Comparison of ENCODE assay signal across 32 cellular contexts in the genomic region with DNA sequence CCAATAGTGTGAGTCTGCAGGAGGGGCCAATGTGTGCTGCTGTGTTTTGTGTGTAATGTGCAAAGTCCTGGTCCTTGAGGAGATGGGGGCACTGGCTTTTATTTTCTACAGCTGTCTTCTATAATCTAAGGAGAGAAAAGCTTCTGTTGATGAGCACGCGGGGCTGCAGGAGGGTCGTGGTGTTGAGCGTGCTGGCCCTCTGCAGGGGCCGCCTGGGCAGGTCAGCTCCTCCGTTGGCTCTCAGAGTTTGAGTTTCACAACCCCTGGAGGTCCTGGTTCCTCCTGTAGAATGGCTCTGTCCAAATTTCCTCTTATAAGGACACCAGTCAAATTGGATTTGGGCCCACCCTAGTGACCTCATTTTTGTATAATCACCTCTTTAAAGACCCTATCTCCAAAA. TPM values are rescaled to one million over a fixed set of nuclear protein-coding genes. Genes with fewer than 3 reads are reported as not detected.
DNase-seq lines count a peak whose midpoint lies in the region; ATAC-seq, FAIRE-seq and TF ChIP-seq lines count a peak whose summit lies in the region.
"Had no signal": no experiment of that assay in that cellular context is flagged by ENCODE, and none has a peak within 500 bp of the region (broad histone marks: within the 10 kb centered on the region; RNA-seq: fewer than 3 reads in every experiment).

No MANE protein-coding gene starts in this region.

- intact Hi-C loops in K562 (cut with micrococcal nuclease): no loop called here
- intact Hi-C loops in spleen (cut with DNase I; ENCODE audit: low total_unique reads): no loop called here
- intact Hi-C loops in thyroid gland (cut with DNase I): no loop called here

- H3K4me2 ChIP-seq in K562 (ENCODE audit: insufficient read depth, low read length): no peak overlapping the region
- H3K4me2 ChIP-seq: BLaER1 had no signal

- no peak overlapping the region for H3K9ac ChIP-seq in K562 (ENCODE audit: insufficient read depth in 1 of 2, low read depth in 2 of 2, low read length in 2 of 2)
- H3K9ac ChIP-seq: BLaER1 had no signal

- H4K20me1 ChIP-seq in K562 (replicated peaks; ENCODE audit: control insufficient read depth, insufficient read depth, low read length): no peaks in the 10 kb centered on the region
- H4K20me1 ChIP-seq: BLaER1 had no signal

- no peak for TF ChIP-seq POLR2A in K562 (conservative IDR thresholded peaks at IDR 0.05)
- TF ChIP-seq POLR2A in spleen (IDR thresholded peaks at IDR 0.05): no peak
- no peak for TF ChIP-seq POLR2A in thyroid gland (IDR thresholded peaks at IDR 0.05)

- H3K9me3 ChIP-seq in K562 (replicated peaks; ENCODE audit: control insufficient read depth, insufficient read depth, low read depth, low read length) (no peaks in the 10 kb centered on the region), spleen (peaks cover 0 to 11% (median 0%) of the 10 kb centered on the region in 8 donors), thyroid gland (no peaks in the 10 kb centered on the region)

- peaks cover 3 to 18% of the 10 kb centered on the region in 2 experiments; a peak in 4 of 5 replicates for H3K4me1 ChIP-seq in K562 (replicated peaks in 1 of 2; ENCODE audit: control insufficient read depth in 2 of 2, insufficient read depth in 2 of 2, low read length in 2 of 2)
- peaks cover 0 to 20% (median 8%) of the 10 kb centered on the region in 6 donors for H3K4me1 ChIP-seq in spleen
- H3K4me1 ChIP-seq in thyroid gland: peaks cover 0 to 9% of the 10 kb centered on the region in 2 donors
- H3K4me1 ChIP-seq: BE2C, BLaER1 had no signal

- BruUV-seq in K562 (replicated peaks; lab: Mats Ljungman, UMichigan): no TSS peak

- WGBS in K562 (ENCODE audit: insufficient coverage, low coverage, missing lambda C conversion rate): 52% methylated on average over 6 of the region's 6 CpGs
- WGBS in spleen, 5 donors: 81 to 90% (median 88%) methylated on average over 6 of the region's 6 CpGs
- 81 to 89% methylated on average over 6 of the region's 6 CpGs for WGBS in thyroid gland, 2 donors

- TF ChIP-seq EP300 in K562 (IDR thresholded peaks at IDR 0.05; ENCODE audit: low read length): no peak

- H3K27ac ChIP-seq in K562 (ENCODE audit: extremely low read depth, low read depth, low read length): no peak overlapping the region
- no peak overlapping the region for H3K27ac ChIP-seq in spleen
- no peak overlapping the region for H3K27ac ChIP-seq in thyroid gland
- H3K27ac ChIP-seq: BLaER1 had no signal

- DNase-seq in K562 (ENCODE audit: extremely low read depth in 1 of 4, low spot score in 3 of 4): no peak
- DNase-seq in left lobe of liver (ENCODE audit: low spot score): peak; percentile 19
- DNase-seq in osteocyte (ENCODE audit: extremely low spot score, unreplicated experiment): peak; percentile 42
- DNase-seq in spleen: peak; percentile 50
- DNase-seq in thyroid gland: no peak
- DNase-seq: 8988T; ACHN; BE2C; C1 segment of cervical spinal cord; CD4-positive, alpha-beta memory T cell; CD4-positive, CD25-positive, alpha-beta regulatory T cell; CD8-positive, alpha-beta memory T cell; COR-L47; DMS 273 treated with DMSO at 0.1 percent for 48 hours; DMS153; DMS53; DMS79; DND-41; EL; GDM1 had no signal

- H3K9me1 ChIP-seq in K562 (ENCODE audit: control insufficient read depth, insufficient read depth, low read length): no peaks in the 10 kb centered on the region

- in situ Hi-C loops in K562 (cut with MboI): no loop called here

- ATAC-seq in K562: no peak
- ATAC-seq in left lobe of liver: no peak
- no peak for ATAC-seq in GM21515 (IDR thresholded peaks at IDR 0.05; ENCODE audit: unreplicated experiment)
- no peak for ATAC-seq in HG02885 (IDR thresholded peaks at IDR 0.05; ENCODE audit: poor library complexity, unreplicated experiment)
- ATAC-seq: GM12878 had no signal

- H3K27ac Mint-ChIP-seq in osteocyte (ENCODE audit: unreplicated experiment): no peak overlapping the region
- H3K27ac Mint-ChIP-seq: CD14-positive monocyte; CD4-positive, alpha-beta memory T cell; CD4-positive, CD25-positive, alpha-beta regulatory T cell; CD8-positive, alpha-beta memory T cell had no signal

- no peaks in the 10 kb centered on the region; a peak in 1 of 5 replicates for H3K27me3 ChIP-seq in K562 (ENCODE audit: control insufficient read depth in 2 of 2, insufficient read depth in 2 of 2, low read length in 2 of 2)
- H3K27me3 ChIP-seq in spleen (replicated peaks in 1 of 7): peaks cover 3 to 98% (median 42%) of the 10 kb centered on the region in 7 donors
- H3K27me3 ChIP-seq in thyroid gland: peaks cover 7% of the 10 kb centered on the region

- no peaks in the 10 kb centered on the region for H3K36me3 ChIP-seq in K562 (ENCODE audit: control insufficient read depth, insufficient read depth, low read length)
- no peaks in the 10 kb centered on the region for H3K36me3 ChIP-seq in spleen
- H3K36me3 ChIP-seq in thyroid gland: no peaks in the 10 kb centered on the region
- H3K36me3 ChIP-seq: BE2C, BLaER1 had no signal

- CTCF ChIA-PET in K562 (lab: Yijun Ruan, JAX; ENCODE audit: low intra/inter-chr PET ratio): interaction anchor here (0.5 kb wide), 1 partner anchor 65 kb away, joined by 3 read pairs; no protein-coding TSS in a partner anchor

- peaks cover 61% of the 10 kb centered on the region for H3K27me3 Mint-ChIP-seq in osteocyte (ENCODE audit: unreplicated experiment)

- H3K4me3 Mint-ChIP-seq in osteocyte (ENCODE audit: unreplicated experiment): no peak overlapping the region
- H3K4me3 Mint-ChIP-seq: CD4-positive, alpha-beta memory T cell; CD4-positive, CD25-positive, alpha-beta regulatory T cell; CD8-positive, alpha-beta memory T cell had no signal

- no peaks in the 10 kb centered on the region for H3K79me2 ChIP-seq in K562 (ENCODE audit: control insufficient read depth, insufficient read depth, low read length)

- no peaks in the 10 kb centered on the region for H3K9me3 Mint-ChIP-seq in osteocyte (ENCODE audit: unreplicated experiment)

- POLR2A ChIA-PET in K562 (lab: Yijun Ruan, JAX): interaction anchor here (0.6 to 1.8 kb wide), 4 partner anchors 10 to 471 kb away, joined by 3 to 7 read pairs (median 3); no protein-coding TSS in a partner anchor

- no peaks in the 10 kb centered on the region for H3K36me3 Mint-ChIP-seq in osteocyte (ENCODE audit: unreplicated experiment)
- H3K36me3 Mint-ChIP-seq: CD4-positive, alpha-beta memory T cell; CD4-positive, CD25-positive, alpha-beta regulatory T cell; CD8-positive, alpha-beta memory T cell had no signal

- peak overlapping the region; percentile 14; the same call in 1 of the 2 replicates for H2AFZ ChIP-seq in K562 (ENCODE audit: low read depth, low read length)

- FAIRE-seq in K562 (lab: Jason Lieb, UNC): no peak
- FAIRE-seq: A204.1, GM12878, GM12892, GM19239 had no signal

- TF ChIP-seq CTCF in K562 (IDR thresholded peaks at IDR 0.05 in 2 of 3, conservative IDR thresholded peaks at IDR 0.05 in 1 of 3; ENCODE audit: insufficient read depth in 2 of 3, low read depth in 1 of 3, low read length in 3 of 3) (no peak), osteocyte (IDR thresholded peaks at IDR 0.05) (no peak), spleen (IDR thresholded peaks at IDR 0.05 in 8 of 11, conservative IDR thresholded peaks at IDR 0.05 in 3 of 11) (no peak), thyroid gland (IDR thresholded peaks at IDR 0.05) (no peak)

- H3K4me3 ChIP-seq in K562 (no peak overlapping the region), spleen (no peak overlapping the region), thyroid gland (replicated peaks in 1 of 3) (no peak overlapping the region)
- H3K4me3 ChIP-seq: BLaER1, GM12878 had no signal

- TF ChIP-seq RAD21 in K562 (CRISPR knock-in tag; conservative IDR thresholded peaks at IDR 0.05 in 1 of 2, IDR thresholded peaks at IDR 0.05 in 1 of 2): no peak

- no peaks in the 10 kb centered on the region for H3K4me1 Mint-ChIP-seq in osteocyte (ENCODE audit: unreplicated experiment)

RNA-seq across cellular contexts. Expression of a gene that starts 12.6 kb away (rescaled TPM):
- total RNA-seq in K562 (2011; cell fraction: chromatin; rRNA removed; ENCODE audit: low replicate concordance): not detected in 2 replicates
- total RNA-seq in K562 (2011; cell fraction: nucleolus; rRNA removed): not detected in 2 replicates
- not detected in 2 replicates for total RNA-seq in K562 (2011; cell fraction: nucleoplasm; rRNA removed)
- total RNA-seq in K562 (2014; rRNA removed): 0.08 TPM in 1 of 2 replicates, not detected in the other
- 0.04 TPM in 1 of 2 replicates, not detected in the other for total RNA-seq in K562 (2014; rRNA removed; fragmentation: Illumina TruSeq; extraction: Trizol)
- not detected in 2 replicates for total RNA-seq in K562 (2015; rRNA removed; fragmentation: Illumina TruSeq; extraction: Trizol)
- 0.07 TPM in 1 of 2 replicates, not detected in the other for total RNA-seq in K562 (2021)
- 0.05 and 0.15 TPM in 2 replicates for polyA plus RNA-seq in K562 (2011; rRNA removed)
- polyA plus RNA-seq in K562 (2011; cell fraction: cytosol; rRNA removed): 0.03 TPM in 2 replicates
- polyA plus RNA-seq in K562 (2011; cell fraction: nucleus; rRNA removed): not detected in 2 replicates
- 0.06 and 0.08 TPM in 2 replicates for polyA plus RNA-seq in K562 (2012)
- polyA plus RNA-seq in K562 (2014; fragmentation: Illumina TruSeq; extraction: Trizol): 0.10 TPM in 1 of 2 replicates, not detected in the other
- polyA plus RNA-seq in K562 (2014; fragmentation: Nextera tagmentation; extraction: Ambion mirVana): under 1 TPM; 0.15 to 0.28 TPM
- polyA plus RNA-seq in K562 (2014; rRNA removed): 0.07 TPM in 1 of 2 replicates, not detected in the other
- polyA minus RNA-seq in K562 (2011; rRNA and poly(A)+ RNA removed): 0.12 TPM in 1 of 2 replicates, not detected in the other
- polyA minus RNA-seq in K562 (2011; cell fraction: cytosol; rRNA and poly(A)+ RNA removed): not detected in 2 replicates
- polyA minus RNA-seq in K562 (2011; cell fraction: nucleus; rRNA and poly(A)+ RNA removed): not detected in 2 replicates
- not detected for total RNA-seq in left lobe of liver
- total RNA-seq in osteocyte: not detected in 2 replicates
- not detected for total RNA-seq in spleen
- not detected for polyA plus RNA-seq in spleen
- total RNA-seq in thyroid gland: not detected
- total RNA-seq: A673; CD4-positive, alpha-beta memory T cell; CD4-positive, CD25-positive, alpha-beta regulatory T cell; CD8-positive, alpha-beta memory T cell; Daoy; G401; GM12878 had no signal
- polyA plus RNA-seq: AG04450; CD14-positive monocyte; CD4-positive, alpha-beta memory T cell; CD4-positive, CD25-positive, alpha-beta regulatory T cell; CD8-positive, alpha-beta memory T cell had no signal

RNA-seq across cellular contexts. Expression of a gene that starts 29.0 kb away (rescaled TPM):
- not detected in 2 replicates for total RNA-seq in K562 (2011; cell fraction: chromatin; rRNA removed; ENCODE audit: low replicate concordance)
- not detected in 2 replicates for total RNA-seq in K562 (2011; cell fraction: nucleolus; rRNA removed)
- not detected in 2 replicates for total RNA-seq in K562 (2011; cell fraction: nucleoplasm; rRNA removed)
- total RNA-seq in K562 (2014; rRNA removed) (not detected in 2 replicates), K562 (2014; rRNA removed; fragmentation: Illumina TruSeq; extraction: Trizol) (not detected in 2 replicates), K562 (2015; rRNA removed; fragmentation: Illumina TruSeq; extraction: Trizol) (not detected in 2 replicates), K562 (2021) (not detected in 2 replicates), left lobe of liver (not detected), osteocyte (not detected in 2 replicates), spleen (not detected), thyroid gland (not detected)
- polyA plus RNA-seq in K562 (2011; rRNA removed) (not detected in 2 replicates), K562 (2014; fragmentation: Illumina TruSeq; extraction: Trizol) (not detected in 2 replicates), K562 (2014; fragmentation: Nextera tagmentation; extraction: Ambion mirVana) (under 1 TPM in 1 of 2 experiments, not detected in 1; 0.01 TPM), K562 (2014; rRNA removed) (not detected in 2 replicates), spleen (not detected)
- not detected in 2 replicates for polyA plus RNA-seq in K562 (2011; cell fraction: cytosol; rRNA removed)
- not detected in 2 replicates for polyA plus RNA-seq in K562 (2011; cell fraction: nucleus; rRNA removed)
- polyA plus RNA-seq in K562 (2012): not detected in 2 replicates
- not detected in 2 replicates for polyA minus RNA-seq in K562 (2011; rRNA and poly(A)+ RNA removed)
- not detected in 2 replicates for polyA minus RNA-seq in K562 (2011; cell fraction: cytosol; rRNA and poly(A)+ RNA removed)
- polyA minus RNA-seq in K562 (2011; cell fraction: nucleus; rRNA and poly(A)+ RNA removed): not detected in 2 replicates
- total RNA-seq: A673; CD4-positive, alpha-beta memory T cell; CD4-positive, CD25-positive, alpha-beta regulatory T cell; CD8-positive, alpha-beta memory T cell; Daoy; G401; GM12878 had no signal
- polyA plus RNA-seq: AG04450; CD14-positive monocyte; CD4-positive, alpha-beta memory T cell; CD4-positive, CD25-positive, alpha-beta regulatory T cell; CD8-positive, alpha-beta memory T cell had no signal

Comparison
In these comparisons a context has a peak if more than half of its experiments do, and no peak if none do; other contexts are left out.
1. DNase-seq: peak in left lobe of liver (single experiment), osteocyte (single experiment) and spleen (single experiment); none in K562 (0 of 4) and thyroid gland (0 of 2).